9 cellular contexts compared by ENCODE assay signal in the genomic region with DNA sequence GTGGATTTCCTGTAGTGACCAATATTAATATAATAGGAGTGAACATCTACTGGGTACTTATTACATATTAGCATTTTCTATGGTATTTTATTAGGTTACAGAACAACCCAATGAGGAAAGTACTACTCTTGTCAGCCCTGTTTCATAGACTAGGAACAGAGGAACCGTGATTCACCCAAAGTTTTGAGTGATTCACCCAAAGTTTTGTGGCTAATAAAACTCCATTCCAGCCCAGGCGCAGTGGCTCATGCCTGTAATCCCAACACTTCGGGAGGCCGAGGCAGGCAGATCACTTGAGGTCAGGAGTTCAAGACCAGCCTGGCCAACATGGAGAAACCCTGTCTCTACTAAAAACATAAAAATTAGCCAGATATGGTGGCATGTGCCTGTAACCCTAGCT. TPM values are rescaled to one million over a fixed set of nuclear protein-coding genes. Genes with fewer than 3 reads are reported as not detected.
DNase-seq lines count a peak whose midpoint lies in the region; ATAC-seq, FAIRE-seq and TF ChIP-seq lines count a peak whose summit lies in the region.
"Not testable (repeated sequence)": the region's sequence is repeated elsewhere in the genome, so short reads cannot be mapped to it uniquely, and the experiment has no call there.
"Had no signal": no experiment of that assay in that cellular context is flagged by ENCODE, and none has a peak within 500 bp of the region (broad histone marks: within the 10 kb centered on the region; RNA-seq: fewer than 3 reads in every experiment).

No MANE protein-coding gene starts in this region.

- FAIRE-seq in HTR-8/SVneo (lab: Jason Lieb, UNC) (peak; percentile 9), keratinocyte (lab: Jason Lieb, UNC) (peak; percentile 41)

- H3K9me3 ChIP-seq in keratinocyte (ENCODE audit: control insufficient read depth, low read depth, low read length); spleen: not testable (repeated sequence)

- H3K27me3 ChIP-seq in keratinocyte (ENCODE audit: control insufficient read depth, extremely low read depth, insufficient read depth, low read length), result not testable (repeated sequence)
- peaks cover 0 to 24% (median 0%) of the 10 kb centered on the region in 7 donors for H3K27me3 ChIP-seq in spleen (replicated peaks in 1 of 7)

- H3K4me1 ChIP-seq in keratinocyte (ENCODE audit: control insufficient read depth, extremely low read depth, insufficient read depth, low read length), result peaks cover 14% of the 10 kb centered on the region
- H3K4me1 ChIP-seq in spleen, result not testable (repeated sequence)

- dilution Hi-C loops in keratinocyte (cut with MboI; ENCODE audit: extremely low pct_ligation_motif_present, low sequenced_read_pairs), result not testable (repeated sequence)

- not testable (repeated sequence) for H3K36me3 ChIP-seq in keratinocyte (ENCODE audit: control insufficient read depth in 2 of 2, extremely low read depth in 1 of 2, insufficient read depth in 2 of 2, low read length in 2 of 2); spleen

- 84 to 97% (median 94%) methylated on average over 4 of the region's 4 CpGs for WGBS in spleen, 5 donors

- DNase-seq in AG09309 (ENCODE audit: low read depth) (peak; percentile 46), GM04504 (ENCODE audit: low read depth) (peak; percentile 49), RPMI7951 (ENCODE audit: low read depth) (peak; percentile 71), astrocyte of the hippocampus (ENCODE audit: low read depth, low spot score) (peak; percentile 71), keratinocyte (ENCODE audit: low read depth, low spot score) (peak; percentile 33), spleen (peak; percentile 15)
- not testable (repeated sequence) for DNase-seq in HTR-8/SVneo (ENCODE audit: insufficient read length, low spot score)

- not testable (repeated sequence) for H3K9me1 ChIP-seq in keratinocyte (ENCODE audit: control insufficient read depth, extremely low read depth, insufficient read depth, low read length)

- H2AFZ ChIP-seq in keratinocyte (ENCODE audit: control insufficient read depth, low read length), result not testable (repeated sequence)

- intact Hi-C loops in spleen (cut with DNase I; ENCODE audit: low total_unique reads), result not testable (repeated sequence)

- peak overlapping the region; percentile 78 for H3K9ac ChIP-seq in keratinocyte (ENCODE audit: control insufficient read depth, extremely low read depth, insufficient read depth, low read length)

- not testable (repeated sequence) for H3K79me2 ChIP-seq in keratinocyte (ENCODE audit: control insufficient read depth, insufficient read depth, low read length)

- peak overlapping the region; percentile 99 for H3K27ac ChIP-seq in keratinocyte (ENCODE audit: control insufficient read depth, insufficient read depth, low read length)
- not testable (repeated sequence) for H3K27ac ChIP-seq in spleen

- H4K20me1 ChIP-seq in keratinocyte (ENCODE audit: control insufficient read depth, extremely low read depth, insufficient read depth, low read length), result not testable (repeated sequence)

- not testable (repeated sequence) for TF ChIP-seq CTCF in AG09309 (IDR thresholded peaks at IDR 0.05; ENCODE audit: control insufficient read depth, insufficient read depth, low read depth, low read length, missing control alignments); keratinocyte (optimal IDR thresholded peaks at IDR 0.05 in 1 of 3, IDR thresholded peaks at IDR 0.05 in 1 of 3, conservative IDR thresholded peaks at IDR 0.05 in 1 of 3; ENCODE audit: extremely low read depth in 1 of 3, insufficient read depth in 2 of 3, low read length in 3 of 3); spleen (IDR thresholded peaks at IDR 0.05 in 8 of 11, conservative IDR thresholded peaks at IDR 0.05 in 3 of 11)

- TF ChIP-seq POLR2A in spleen (IDR thresholded peaks at IDR 0.05), result not testable (repeated sequence)

- peak overlapping the region; percentile 96 for H3K4me2 ChIP-seq in keratinocyte (ENCODE audit: control insufficient read depth, extremely low read depth, insufficient read depth, low read depth, low read length)

- not testable (repeated sequence) for H3K4me3 ChIP-seq in AG09309 (ENCODE audit: control insufficient read depth, low read depth, low read length); spleen
- H3K4me3 ChIP-seq in keratinocyte (ENCODE audit: control insufficient read depth in 2 of 3, extremely low read depth in 1 of 3, insufficient read depth in 2 of 3, low read depth in 1 of 3, low read length in 3 of 3), result peak overlapping the region in 2 of 3 experiments; percentile 64 to 68

- peak; percentile 65 for ATAC-seq in esophagus mucosa

RNA-seq across cellular contexts. Expression of gene KIFC3, which starts 33.1 kb away (rescaled TPM):
- 49.3 and 58.5 TPM in 2 replicates for total RNA-seq in RPMI7951 (2014; rRNA removed; shearing (Covaris generic))
- total RNA-seq in esophagus mucosa, result 20.6 TPM
- polyA plus RNA-seq in keratinocyte, result 22.7 to 32.8 TPM (median 27.9 TPM) in 3 replicates
- 33.9 TPM for polyA plus RNA-seq in keratinocyte (2011; ENCODE audit: low read depth)
- polyA plus RNA-seq in keratinocyte (2011; cell fraction: cytosol; rRNA removed), result 12.9 and 27.8 TPM in 2 replicates
- 49.8 and 69.5 TPM in 2 replicates for polyA plus RNA-seq in keratinocyte (2011; cell fraction: nucleus; rRNA removed)
- polyA plus RNA-seq in keratinocyte (2012; ENCODE audit: low replicate concordance), result 37.9 and 40.1 TPM in 2 replicates
- polyA minus RNA-seq in keratinocyte, result 31.2 to 72.9 TPM (median 41.7 TPM) in 3 replicates
- 48.5 TPM for polyA minus RNA-seq in keratinocyte (2011; cell fraction: cytosol; rRNA and poly(A)+ RNA removed)
- polyA minus RNA-seq in keratinocyte (2011; cell fraction: nucleus; rRNA and poly(A)+ RNA removed), result 48.5 and 49.4 TPM in 2 replicates
- 10 to 100 TPM; 30.3 to 61.5 (median 47.5) TPM for total RNA-seq in spleen
- 10 to 100 TPM in 2 of 3 donors, 1 to 10 TPM in 1; 4.6 to 25.2 (median 15.9) TPM for polyA plus RNA-seq in spleen
- polyA plus RNA-seq: CD4-positive, CD25-positive, alpha-beta regulatory T cell had no signal
